In genomic region chr4:88792821-88793220, GRCh38 we compare ENCODE assay signal across 14 cellular contexts.
DNase-seq lines count a peak whose midpoint lies in the region; ATAC-seq and TF ChIP-seq lines count a peak whose summit lies in the region.
"Had no signal": no experiment of that assay in that cellular context is flagged by ENCODE, and none has a peak within 500 bp of the region (broad histone marks: within the 10 kb centered on the region; RNA-seq: fewer than 3 reads in every experiment).

No MANE protein-coding gene starts in this region.

- peaks cover 7% of the 10 kb centered on the region for H3K9me3 ChIP-seq in upper lobe of right lung
- H3K9me3 ChIP-seq: SJSA1 had no signal

- H3K4me1 Mint-ChIP-seq in activated CD4-positive, alpha-beta T cell treated with anti-CD3 and anti-CD28 coated beads, Interleukin-2, amount 10 ng/mL, durations not matched to agents 24 days and 14 days: peaks cover 15% of the 10 kb centered on the region
- peaks cover 22% of the 10 kb centered on the region for H3K4me1 Mint-ChIP-seq in mesothelial cell of epicardium

- DNase-seq in activated CD4-positive, alpha-beta T cell treated with anti-CD3 and anti-CD28 coated beads, Interleukin-2, amount 10 ng/mL, durations not matched to agents 24 days and 14 days: no peak
- DNase-seq in activated CD4-positive, alpha-beta T cell treated with anti-CD3 and anti-CD28 coated beads, Interleukin-2, amount 50 U/mL, for 48 hours: no peak
- DNase-seq in caudate nucleus (lab: John Stamatoyannopoulos, UW) (no peak), mesothelial cell of epicardium (ENCODE audit: low spot score in 2 of 2, unreplicated experiment in 2 of 2) (no peak), upper lobe of right lung (no peak), putamen (ENCODE audit: low spot score) (no peak)
- DNase-seq: activated CD4-positive, alpha-beta T cell treated with anti-CD3 and anti-CD28 coated beads for 1 hour; NCI-H1048; NCI-H526 treated with DMSO at 0.1 percent for 48 hours had no signal

- H3K27ac ChIP-seq in caudate nucleus (ENCODE audit: low read depth, low read length) (peak overlapping the region; percentile 76), upper lobe of right lung (peak overlapping the region; percentile 38)
- H3K27ac ChIP-seq: 22Rv1 had no signal

- no peak overlapping the region for H3K4me3 Mint-ChIP-seq in activated CD4-positive, alpha-beta T cell treated with anti-CD3 and anti-CD28 coated beads, Interleukin-2, amount 10 ng/mL, durations not matched to agents 24 days and 14 days
- H3K4me3 Mint-ChIP-seq in mesothelial cell of epicardium: no peak overlapping the region
- H3K4me3 Mint-ChIP-seq: dendritic cell treated with granulocyte-macrophage colony-stimulating factor and Interleukin-4, amounts not matched to agents 40 ng/mL and 50 ng/mL, for 4 days had no signal

- H3K27me3 Mint-ChIP-seq in activated CD4-positive, alpha-beta T cell treated with anti-CD3 and anti-CD28 coated beads, Interleukin-2, amount 10 ng/mL, durations not matched to agents 24 days and 14 days: peaks cover 21% of the 10 kb centered on the region
- no peaks in the 10 kb centered on the region for H3K27me3 Mint-ChIP-seq in mesothelial cell of epicardium (ENCODE audit: low read depth)
- H3K27me3 Mint-ChIP-seq: dendritic cell treated with granulocyte-macrophage colony-stimulating factor and Interleukin-4, amounts not matched to agents 40 ng/mL and 50 ng/mL, for 4 days had no signal

- peaks cover 35% of the 10 kb centered on the region for H3K36me3 Mint-ChIP-seq in activated CD4-positive, alpha-beta T cell treated with anti-CD3 and anti-CD28 coated beads, Interleukin-2, amount 10 ng/mL, durations not matched to agents 24 days and 14 days (ENCODE audit: low read depth)
- peaks cover 36% of the 10 kb centered on the region for H3K36me3 Mint-ChIP-seq in mesothelial cell of epicardium

- ATAC-seq in upper lobe of right lung (peak; percentile 39), GM18520 (IDR thresholded peaks at IDR 0.05; ENCODE audit: unreplicated experiment) (no peak), GM21786 (IDR thresholded peaks at IDR 0.05; ENCODE audit: unreplicated experiment) (no peak)

- H3K27me3 ChIP-seq in upper lobe of right lung: no peaks in the 10 kb centered on the region
- H3K27me3 ChIP-seq: SJSA1 had no signal

- H3K27ac Mint-ChIP-seq in activated CD4-positive, alpha-beta T cell treated with anti-CD3 and anti-CD28 coated beads, Interleukin-2, amount 10 ng/mL, durations not matched to agents 24 days and 14 days: peak overlapping the region; percentile 74
- peak overlapping the region; percentile 94 for H3K27ac Mint-ChIP-seq in mesothelial cell of epicardium
- H3K27ac Mint-ChIP-seq: dendritic cell treated with granulocyte-macrophage colony-stimulating factor and Interleukin-4, amounts not matched to agents 40 ng/mL and 50 ng/mL, for 4 days had no signal

- no peaks in the 10 kb centered on the region for H3K9me3 Mint-ChIP-seq in activated CD4-positive, alpha-beta T cell treated with anti-CD3 and anti-CD28 coated beads, Interleukin-2, amount 10 ng/mL, durations not matched to agents 24 days and 14 days
- peaks cover 13% of the 10 kb centered on the region for H3K9me3 Mint-ChIP-seq in mesothelial cell of epicardium
- H3K9me3 Mint-ChIP-seq: dendritic cell treated with granulocyte-macrophage colony-stimulating factor and Interleukin-4, amounts not matched to agents 40 ng/mL and 50 ng/mL, for 4 days had no signal

- H3K36me3 ChIP-seq in upper lobe of right lung: peaks cover 8% of the 10 kb centered on the region
- H3K36me3 ChIP-seq: SJSA1 had no signal

- H3K4me1 ChIP-seq in upper lobe of right lung: peaks cover 14% of the 10 kb centered on the region

- no peak overlapping the region for H3K4me3 ChIP-seq in upper lobe of right lung
- H3K4me3 ChIP-seq: SJSA1 had no signal

- no peak for TF ChIP-seq CTCF in mesothelial cell of epicardium (IDR thresholded peaks at IDR 0.05; ENCODE audit: unreplicated experiment)
- TF ChIP-seq CTCF in upper lobe of right lung (IDR thresholded peaks at IDR 0.05): no peak

- intact Hi-C loops in activated CD4-positive, alpha-beta T cell treated with anti-CD3 and anti-CD28 coated beads, Interleukin-2, amount 10 ng/mL, durations not matched to agents 24 days and 14 days (cut with micrococcal nuclease): loop anchor here (1.0 to 5.0 kb wide), 3 partner anchors 10 to 271 kb away; partner anchors contain the start of gene PYURF
- intact Hi-C loops in upper lobe of right lung (cut with DNase I): no loop called here
